ENCODE assay signal across 21 cellular contexts in the genomic region with DNA sequence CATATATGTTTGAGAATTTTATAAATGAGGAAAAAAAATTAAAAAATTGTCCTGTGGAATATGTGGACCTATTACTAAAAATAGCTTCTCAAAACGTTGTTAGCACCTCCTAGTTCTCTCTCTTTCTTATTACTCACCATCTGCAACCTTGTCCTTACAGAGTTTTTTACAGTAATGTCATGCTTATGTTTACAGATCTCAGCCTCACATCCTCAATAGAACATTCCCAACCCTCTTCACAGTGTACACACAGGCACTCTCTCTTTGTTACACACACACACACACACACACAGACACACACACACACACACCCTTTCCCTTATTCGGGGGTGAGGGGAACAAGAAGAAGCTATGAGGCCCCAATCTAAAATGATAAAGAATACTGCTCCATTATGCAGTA.
"Had no signal": no experiment of that assay in that cellular context is flagged by ENCODE, and none has a peak within 500 bp of the region (broad histone marks: within the 10 kb centered on the region; RNA-seq: fewer than 3 reads in every experiment).

No MANE protein-coding gene starts in this region.

- H3K4me3 ChIP-seq: adrenal gland, ascending aorta, colonic mucosa, dorsolateral prefrontal cortex, esophagus muscularis mucosa, gastrocnemius medialis, pancreas, thyroid gland, upper lobe of right lung had no signal

- H3K4me1 ChIP-seq: adrenal gland, ascending aorta, colonic mucosa, esophagus muscularis mucosa, gastrocnemius medialis, pancreas, thyroid gland, upper lobe of right lung had no signal

- H3K9me3 ChIP-seq: adrenal gland, ascending aorta, colonic mucosa, esophagus muscularis mucosa, gastrocnemius medialis, pancreas, thyroid gland, upper lobe of right lung had no signal

- H3K27ac ChIP-seq: adrenal gland, ascending aorta, colonic mucosa, dorsolateral prefrontal cortex, esophagus muscularis mucosa, gastrocnemius medialis, pancreas, thyroid gland, upper lobe of right lung had no signal

- ATAC-seq: activated CD8-positive, alpha-beta T cell treated with anti-CD3 and anti-CD28 coated beads, Interleukin-2, amount 10 ng/mL, durations not matched to agents 7 days and 5 days; activated naive CD4-positive, alpha-beta T cell treated with anti-CD3 and anti-CD28 coated beads, Interleukin-2, amount 50 U/mL, for 72 hours; activated T-helper 17 cell treated with anti-CD3 and anti-CD28 coated beads, Interleukin-2, amount 50 U/mL, for 72 hours; effector memory CD8-positive, alpha-beta T cell; gastrocnemius medialis; pancreas; right cardiac atrium; upper lobe of right lung had no signal

- H3K27me3 ChIP-seq: adrenal gland, ascending aorta, colonic mucosa, dorsolateral prefrontal cortex, esophagus muscularis mucosa, gastrocnemius medialis, pancreas, thyroid gland, upper lobe of right lung had no signal

- H3K36me3 ChIP-seq: adrenal gland, ascending aorta, colonic mucosa, esophagus muscularis mucosa, gastrocnemius medialis, pancreas, thyroid gland, upper lobe of right lung had no signal

- DNase-seq: activated CD4-positive, alpha-beta T cell treated with anti-CD3 and anti-CD28 coated beads for 1 hour; activated CD4-positive, alpha-beta T cell treated with anti-CD3 and anti-CD28 coated beads, Interleukin-2, amount 50 U/mL, for 1 hour; activated CD8-positive, alpha-beta T cell treated with anti-CD3 and anti-CD28 coated beads, Interleukin-2, amount 10 ng/mL, durations not matched to agents 7 days and 5 days; activated T-cell treated with anti-CD3 and anti-CD28 coated beads, Interleukin-2, amount 50 U/mL, for 1 hour; adrenal gland; colonic mucosa; dorsolateral prefrontal cortex; effector memory CD8-positive, alpha-beta T cell; gastrocnemius medialis; hippocampal formation; pancreas; right cardiac atrium; stimulated activated CD4-positive, alpha-beta T cell treated with anti-CD3 and anti-CD28 coated beads, Interleukin-1b, Interleukin-23, amount 100 ng/mL, for 48 hours; substantia nigra; T-helper 9 cell; thyroid gland; upper lobe of right lung had no signal
